ENCODE assay signal across 20 cellular contexts in the genomic region with DNA sequence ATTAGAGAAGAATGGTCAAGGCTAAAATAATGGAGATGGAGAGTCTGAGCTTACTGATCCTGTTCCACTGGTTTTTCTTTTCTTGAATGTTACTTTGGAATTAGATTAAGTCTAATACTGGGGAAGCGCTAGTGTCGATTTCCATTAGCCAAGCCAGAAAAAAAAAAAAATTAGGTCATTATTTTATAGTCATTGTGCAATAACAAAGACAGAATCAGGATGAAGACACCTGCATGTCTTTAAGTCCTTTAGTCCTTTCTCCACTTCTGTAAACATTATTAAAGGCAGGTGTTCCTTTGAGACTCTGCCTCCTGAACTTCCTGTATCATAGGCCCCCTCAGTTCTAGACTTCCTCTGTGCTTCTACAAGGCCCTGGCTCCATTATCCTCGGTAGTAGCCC. TPM values are rescaled to one million over a fixed set of nuclear protein-coding genes. Genes with fewer than 3 reads are reported as not detected.
A peak's percentile ranks its signal among the peaks of the same experiment; 100 is the strongest.
DNase-seq lines count a peak whose midpoint lies in the region; ATAC-seq and TF ChIP-seq lines count a peak whose summit lies in the region.
"Had no signal": no experiment of that assay in that cellular context is flagged by ENCODE, and none has a peak within 500 bp of the region (broad histone marks: within the 10 kb centered on the region; RNA-seq: fewer than 3 reads in every experiment).

No MANE protein-coding gene starts in this region.

- H3K27me3 ChIP-seq in CD4-positive, alpha-beta memory T cell (ENCODE audit: insufficient read depth, low read length), result no peaks in the 10 kb centered on the region
- no peaks in the 10 kb centered on the region for H3K27me3 ChIP-seq in esophagus (ENCODE audit: control insufficient read depth in 1 of 2, insufficient read depth in 2 of 2, low read length in 2 of 2)
- H3K27me3 ChIP-seq in testis, result no peaks in the 10 kb centered on the region
- H3K27me3 ChIP-seq: Peyer's patch had no signal

- intact Hi-C loops in CD4-positive, alpha-beta memory T cell (cut with micrococcal nuclease), result no loop called here
- intact Hi-C loops in testis (cut with DNase I; ENCODE audit: low total_unique reads), result loop anchor here (10.0 kb wide), 1 partner anchor 142 kb away; no protein-coding TSS in a partner anchor

- peak overlapping the region in 1 of 8 donors; percentile 58 for H3K4me3 Mint-ChIP-seq in CD4-positive, alpha-beta memory T cell
- H3K4me3 Mint-ChIP-seq: T-helper 2 cell treated with Interferon-gamma antibody and Interleukin-4, amounts not matched to agents 5 μg/mL and 100 μg/mL, for 36 hours had no signal

- no peak for TF ChIP-seq CTCF in testis (IDR thresholded peaks at IDR 0.05)

- H3K4me1 Mint-ChIP-seq in CD4-positive, alpha-beta memory T cell, result peaks cover 1 to 6% (median 3%) of the 10 kb centered on the region in 4 donors

- TF ChIP-seq POLR2A in testis (IDR thresholded peaks at IDR 0.05), result no peak

- no peak overlapping the region for H3K27ac ChIP-seq in CD4-positive, alpha-beta memory T cell (ENCODE audit: low read depth, low read length)
- H3K27ac ChIP-seq in esophagus (ENCODE audit: low read depth in 2 of 2, low read length in 1 of 2), result peak overlapping the region; percentile 8 to 59
- H3K27ac ChIP-seq in testis, result no peak overlapping the region
- H3K27ac ChIP-seq: 22Rv1, Peyer's patch had no signal

- no peaks in the 10 kb centered on the region for H3K27me3 Mint-ChIP-seq in CD4-positive, alpha-beta memory T cell
- H3K27me3 Mint-ChIP-seq: progenitor cell of endocrine pancreas had no signal

- H3K4me3 ChIP-seq in CD4-positive, alpha-beta memory T cell (ENCODE audit: low read length in 2 of 2), result no peak overlapping the region
- H3K4me3 ChIP-seq in esophagus (ENCODE audit: low read depth in 1 of 2, low read length in 2 of 2) (no peak overlapping the region), testis (no peak overlapping the region)
- H3K4me3 ChIP-seq: Peyer's patch had no signal

- CTCF ChIA-PET in CD4-positive, alpha-beta memory T cell (lab: Charles Lee; ENCODE audit: partially characterized antibody), result interaction anchor here (1.0 to 6.7 kb wide), 5 partner anchors 9 to 142 kb away, joined by 3 to 88 read pairs (median 3); no protein-coding TSS in a partner anchor

- H3K27ac Mint-ChIP-seq in CD4-positive, alpha-beta memory T cell, result peak overlapping the region in 5 of 7 donors; percentile 48 to 83 (median 73)
- H3K27ac Mint-ChIP-seq: progenitor cell of endocrine pancreas; T-helper 2 cell treated with Interferon-gamma antibody and Interleukin-4, amounts not matched to agents 5 μg/mL and 100 μg/mL, for 36 hours had no signal

- DNase-seq in DMS153 (lab: John Stamatoyannopoulos, UW), result peak; percentile 8
- no peak for DNase-seq in DMS153 treated with DMSO at 0.1 percent for 48 hours (lab: John Stamatoyannopoulos, UW; ENCODE audit: unreplicated experiment)
- DNase-seq in CD4-positive, alpha-beta memory T cell, result no peak
- DNase-seq in NCI-H1930 (lab: John Stamatoyannopoulos, UW), result peak; percentile 4 to 43
- DNase-seq in UCSD-AML1 (lab: John Stamatoyannopoulos, UW; ENCODE audit: unreplicated experiment), result no peak
- DNase-seq in testis, result no peak
- DNase-seq: AML-193; foreskin fibroblast; GDM1; hippocampal formation; islet precursor cell; MM.1S; Peyer's patch; stimulated activated CD4-positive, alpha-beta T cell treated with anti-CD3 and anti-CD28 coated beads, Interleukin-2, amount 100 ng/mL, for 48 hours had no signal

- no peaks in the 10 kb centered on the region for H3K4me1 ChIP-seq in CD4-positive, alpha-beta memory T cell (ENCODE audit: insufficient read depth, low read length)
- H3K4me1 ChIP-seq in esophagus (ENCODE audit: control insufficient read depth in 2 of 2, insufficient read depth in 2 of 2, low read length in 1 of 2) (no peaks in the 10 kb centered on the region), testis (no peaks in the 10 kb centered on the region)
- H3K4me1 ChIP-seq: Peyer's patch had no signal

- peaks cover 13% of the 10 kb centered on the region for H3K36me3 ChIP-seq in CD4-positive, alpha-beta memory T cell (ENCODE audit: insufficient read depth, low read length)
- peaks cover 0 to 5% of the 10 kb centered on the region in 2 donors for H3K36me3 ChIP-seq in esophagus (ENCODE audit: control insufficient read depth in 2 of 2, insufficient read depth in 2 of 2, low read length in 1 of 2)
- H3K36me3 ChIP-seq in testis (ENCODE audit: low read depth, missing control alignments), result no peaks in the 10 kb centered on the region

- H3K9me3 Mint-ChIP-seq in CD4-positive, alpha-beta memory T cell, result no peaks in the 10 kb centered on the region
- H3K9me3 Mint-ChIP-seq: T-helper 2 cell treated with Interferon-gamma antibody and Interleukin-4, amounts not matched to agents 5 μg/mL and 100 μg/mL, for 36 hours had no signal

- H3K9me3 ChIP-seq in CD4-positive, alpha-beta memory T cell (ENCODE audit: control insufficient read depth in 1 of 2, low read length in 2 of 2), result no peaks in the 10 kb centered on the region
- H3K9me3 ChIP-seq in esophagus (ENCODE audit: control insufficient read depth in 2 of 2, insufficient read depth in 1 of 2, low read depth in 1 of 2, low read length in 1 of 2) (no peaks in the 10 kb centered on the region), testis (no peaks in the 10 kb centered on the region)
- H3K9me3 ChIP-seq: Peyer's patch had no signal

- peaks cover 36 to 58% of the 10 kb centered on the region in 2 donors for H3K36me3 Mint-ChIP-seq in CD4-positive, alpha-beta memory T cell

- POLR2A ChIA-PET in CD4-positive, alpha-beta memory T cell (lab: Charles Lee; ENCODE audit: partially characterized antibody), result no interaction called here

- WGBS in esophagus, 2 donors, result 51 to 58% methylated on average over 3 of the region's 3 CpGs
- WGBS in testis, 2 donors, result 76 to 83% methylated on average over 3 of the region's 3 CpGs

- ATAC-seq in GM21825 (IDR thresholded peaks at IDR 0.05; ENCODE audit: unreplicated experiment), result no peak
- ATAC-seq: activated CD4-positive, CD25-positive, alpha-beta regulatory T cell treated with anti-CD3 and anti-CD28 coated beads, Interleukin-2, amount 50 U/mL, for 24 hours had no signal

RNA-seq across cellular contexts. Expression of a gene that starts 42.8 kb away (rescaled TPM):
- 10 to 100 TPM; 56.1 to 66.6 TPM for total RNA-seq in CD4-positive, alpha-beta memory T cell
- polyA plus RNA-seq in CD4-positive, alpha-beta memory T cell, result 1 to 10 TPM; 8.9 to 9.3 TPM
- polyA plus RNA-seq in esophagus (10 to 100 TPM in 1 of 2 donors, 1 to 10 TPM in 1; 6.5 to 12.4 TPM), testis (ENCODE audit: insufficient read depth, low read depth, low replicate concordance) (13.0 TPM)
- 10 to 100 TPM; 28.3 to 29.1 TPM for total RNA-seq in testis

Comparison
In these comparisons a context has a peak if more than half of its experiments do, and no peak if none do; other contexts are left out.
1. DNase-seq: peak in DMS153 (single experiment) and NCI-H1930 (2 of 2); none in DMS153 treated with DMSO at 0.1 percent for 48 hours (single experiment), CD4-positive, alpha-beta memory T cell (0 of 5), UCSD-AML1 (single experiment) and testis (single experiment).
2. H3K27ac ChIP-seq: peak in esophagus (2 of 2); none in CD4-positive, alpha-beta memory T cell (single experiment) and testis (0 of 2).